In genomic region chr1:9112961-9113880, GRCh38 we compare ENCODE assay signal across 12 cellular contexts. TPM values are rescaled to one million over a fixed set of nuclear protein-coding genes. Genes with fewer than 3 reads are reported as not detected.
DNase-seq lines count a peak whose midpoint lies in the region; ATAC-seq and TF ChIP-seq lines count a peak whose summit lies in the region.
"Had no signal": no experiment of that assay in that cellular context is flagged by ENCODE, and none has a peak within 500 bp of the region (broad histone marks: within the 10 kb centered on the region; RNA-seq: fewer than 3 reads in every experiment).

No MANE protein-coding gene starts in this region.

- H3K27me3 Mint-ChIP-seq in MCF 10A (ENCODE audit: insufficient read depth, unreplicated experiment), result no peaks in the 10 kb centered on the region
- H3K27me3 Mint-ChIP-seq in WTC11 (ENCODE audit: low read depth), result no peaks in the 10 kb centered on the region
- H3K27me3 Mint-ChIP-seq in type B pancreatic cell, result no peaks in the 10 kb centered on the region
- H3K27me3 Mint-ChIP-seq: activated CD8-positive, alpha-beta T cell treated with anti-CD3 and anti-CD28 coated beads for 36 hours had no signal

- H3K4me1 ChIP-seq in breast epithelium, result no peaks in the 10 kb centered on the region

- DNase-seq in MCF 10A (ENCODE audit: unreplicated experiment), result peak; percentile 14
- DNase-seq in breast epithelium (ENCODE audit: low spot score in 2 of 2), result no peak
- no peak for DNase-seq in WTC11 (ENCODE audit: low spot score)
- DNase-seq in left colon, result no peak
- no peak for DNase-seq in type B pancreatic cell (ENCODE audit: extremely low spot score, unreplicated experiment)
- DNase-seq in iPS-NIHi7 (ENCODE audit: extremely low spot score), result no peak
- DNase-seq: activated CD8-positive, alpha-beta T cell treated with anti-CD3 and anti-CD28 coated beads for 36 hours; activated effector memory CD4-positive, alpha-beta T cell treated with Interleukin-2 at 50 U/mL for 16 hours; H7; NCI-H524 treated with DMSO at 0.1 percent for 48 hours had no signal

- H3K27me3 ChIP-seq in breast epithelium, result no peaks in the 10 kb centered on the region

- no peak overlapping the region for H3K4me3 Mint-ChIP-seq in MCF 10A (ENCODE audit: unreplicated experiment)
- no peak overlapping the region for H3K4me3 Mint-ChIP-seq in WTC11
- H3K4me3 Mint-ChIP-seq in type B pancreatic cell, result no peak overlapping the region
- H3K4me3 Mint-ChIP-seq: activated CD8-positive, alpha-beta T cell treated with anti-CD3 and anti-CD28 coated beads for 36 hours had no signal

- no peak overlapping the region for H3K4me3 ChIP-seq in breast epithelium

- no peaks in the 10 kb centered on the region for H3K9me3 ChIP-seq in breast epithelium

- ATAC-seq in WTC11 (no peak), left colon (peak; percentile 55), GM21528 (IDR thresholded peaks at IDR 0.05; ENCODE audit: low FRiP score, unreplicated experiment) (no peak), GM21717 (IDR thresholded peaks at IDR 0.05; ENCODE audit: unreplicated experiment) (no peak)
- ATAC-seq: activated CD8-positive, alpha-beta T cell treated with anti-CD3 and anti-CD28 coated beads for 36 hours had no signal

- H3K27ac Mint-ChIP-seq in MCF 10A (ENCODE audit: low read depth, unreplicated experiment) (no peak overlapping the region), WTC11 (peak overlapping the region; percentile 78; the same call in 1 of the 2 replicates), type B pancreatic cell (peak overlapping the region; percentile 28)
- H3K27ac Mint-ChIP-seq: activated CD8-positive, alpha-beta T cell treated with anti-CD3 and anti-CD28 coated beads for 36 hours had no signal

- H3K27ac ChIP-seq in breast epithelium, result peak overlapping the region in 1 of 2 donors; percentile 3

- H3K4me1 Mint-ChIP-seq in MCF 10A (ENCODE audit: insufficient read depth, unreplicated experiment) (peaks cover 41% of the 10 kb centered on the region), WTC11 (no peaks in the 10 kb centered on the region), type B pancreatic cell (ENCODE audit: unreplicated experiment) (peaks cover 5% of the 10 kb centered on the region)

- intact Hi-C loops in MCF 10A (cut with micrococcal nuclease), result loop anchor here (10.0 kb wide), 1 partner anchor 172 kb away; no protein-coding TSS in a partner anchor
- intact Hi-C loops in breast epithelium (cut with DNase I; ENCODE audit: low total_unique reads), result loop anchor here (5.0 kb wide), 1 partner anchor 1206 kb away; no protein-coding TSS in a partner anchor
- intact Hi-C loops in left colon (cut with DNase I, micrococcal nuclease), result loop anchor here in 1 of 2 donors (5.0 kb wide), 1 partner anchor 79 kb away; no protein-coding TSS in a partner anchor

- POLR2A ChIA-PET in MCF 10A (lab: Yijun Ruan, JAX) (interaction anchor here (1.0 to 1.6 kb wide), 3 partner anchors 14 to 83 kb away, joined by 5 read pairs; partner anchors contain the start of gene GPR157), WTC11 (lab: Charles Lee) (no interaction called here)

- CTCF ChIA-PET in MCF 10A (lab: Yijun Ruan, JAX) (interaction anchor here (0.6 to 4.5 kb wide), 5 partner anchors 82 to 254 kb away, joined by 3 to 36 read pairs (median 4); no protein-coding TSS in a partner anchor), WTC11 (lab: Charles Lee) (interaction anchor here (0.9 to 3.2 kb wide), 4 partner anchors 29 to 137 kb away, joined by 3 to 10 read pairs (median 4); partner anchors contain the start of gene H6PD)

- H3K36me3 ChIP-seq in breast epithelium, result no peaks in the 10 kb centered on the region

- TF ChIP-seq CTCF in MCF 10A (IDR thresholded peaks at IDR 0.05; ENCODE audit: unreplicated experiment) (no peak), breast epithelium (IDR thresholded peaks at IDR 0.05) (no peak), WTC11 (IDR thresholded peaks at IDR 0.05) (no peak), type B pancreatic cell (conservative IDR thresholded peaks at IDR 0.05) (no peak)

- TF ChIP-seq POLR2A in breast epithelium (IDR thresholded peaks at IDR 0.05), result no peak

- H3K9me3 Mint-ChIP-seq in MCF 10A (ENCODE audit: unreplicated experiment), result no peaks in the 10 kb centered on the region
- H3K9me3 Mint-ChIP-seq in WTC11, result no peaks in the 10 kb centered on the region
- H3K9me3 Mint-ChIP-seq in type B pancreatic cell, result no peaks in the 10 kb centered on the region
- H3K9me3 Mint-ChIP-seq: activated CD8-positive, alpha-beta T cell treated with anti-CD3 and anti-CD28 coated beads for 36 hours had no signal

- no TSS peak for BruUV-seq in MCF 10A (replicated peaks; lab: Mats Ljungman, UMichigan)

- H3K36me3 Mint-ChIP-seq in MCF 10A (ENCODE audit: insufficient read depth, unreplicated experiment) (peaks cover 26% of the 10 kb centered on the region), WTC11 (peaks cover 1% of the 10 kb centered on the region; the same call in 1 of the 2 replicates), type B pancreatic cell (no peaks in the 10 kb centered on the region)

TF ChIP-seq in WTC11, 78 proteins besides CTCF, POLR2A, EP300 and RAD21 (continues in another document):
- TF ChIP-seq ZNF232 (CRISPR knock-in tag; IDR thresholded peaks at IDR 0.05), result no peak
- TF ChIP-seq EMX1 (CRISPR knock-in tag; IDR thresholded peaks at IDR 0.05), result no peak
- no peak for TF ChIP-seq TCF7 (CRISPR knock-in tag; IDR thresholded peaks at IDR 0.05; ENCODE audit: low read depth)
- no peak for TF ChIP-seq GRHL2 (CRISPR knock-in tag; IDR thresholded peaks at IDR 0.05; ENCODE audit: insufficient replicate concordance, severe bottlenecking)
- TF ChIP-seq ZMAT4 (CRISPR knock-in tag; IDR thresholded peaks at IDR 0.05), result no peak
- no peak for TF ChIP-seq CREB1 (CRISPR knock-in tag; IDR thresholded peaks at IDR 0.05)
- TF ChIP-seq ARID4B (CRISPR knock-in tag; IDR thresholded peaks at IDR 0.05; ENCODE audit: borderline replicate concordance), result no peak
- no peak for TF ChIP-seq JAZF1 (CRISPR knock-in tag; IDR thresholded peaks at IDR 0.05)
- no peak for TF ChIP-seq SMAD4 (CRISPR knock-in tag; IDR thresholded peaks at IDR 0.05)
- TF ChIP-seq OVOL2 (CRISPR knock-in tag; IDR thresholded peaks at IDR 0.05; ENCODE audit: borderline replicate concordance), result no peak
- TF ChIP-seq ELF4 (CRISPR knock-in tag; IDR thresholded peaks at IDR 0.05; ENCODE audit: low read depth), result no peak
- no peak for TF ChIP-seq ZNF512 (CRISPR knock-in tag; IDR thresholded peaks at IDR 0.05; ENCODE audit: borderline replicate concordance)
- no peak for TF ChIP-seq GABPB1 (CRISPR knock-in tag; IDR thresholded peaks at IDR 0.05)

RNA-seq across cellular contexts. Expression of gene GPR157, which starts 15.7 kb away (rescaled TPM):
- total RNA-seq in MCF 10A (2022) (8.1 and 12.7 TPM in 2 replicates), breast epithelium (10 to 100 TPM in 1 of 3 donors, 1 to 10 TPM in 2; 4.3 to 11.7 (median 9.2) TPM), WTC11 (2021) (3.4 to 9.6 TPM (median 6.0 TPM) in 3 replicates), left colon (10 to 100 TPM in 1 of 2 donors, 1 to 10 TPM in 1; 9.1 to 14.2 TPM), type B pancreatic cell (ENCODE audit: low replicate concordance) (7.7 and 26.6 TPM in 2 replicates)

RNA-seq across cellular contexts. Expression of gene SLC2A5, which starts 43.8 kb away (rescaled TPM):
- total RNA-seq in MCF 10A (2022) (0.39 and 0.61 TPM in 2 replicates), breast epithelium (1 to 10 TPM; 2.3 to 2.8 (median 2.7) TPM), WTC11 (2021) (0.04 to 0.18 TPM (median 0.07 TPM) in 3 replicates), left colon (10 to 100 TPM in 1 of 2 donors, 1 to 10 TPM in 1; 8.1 to 10.4 TPM), type B pancreatic cell (ENCODE audit: low replicate concordance) (2.7 and 10.7 TPM in 2 replicates)
- total RNA-seq: activated CD8-positive, alpha-beta T cell treated with anti-CD3 and anti-CD28 coated beads for 36 hours had no signal
